ENCODE assay signal across 10 cellular contexts in the genomic region with DNA sequence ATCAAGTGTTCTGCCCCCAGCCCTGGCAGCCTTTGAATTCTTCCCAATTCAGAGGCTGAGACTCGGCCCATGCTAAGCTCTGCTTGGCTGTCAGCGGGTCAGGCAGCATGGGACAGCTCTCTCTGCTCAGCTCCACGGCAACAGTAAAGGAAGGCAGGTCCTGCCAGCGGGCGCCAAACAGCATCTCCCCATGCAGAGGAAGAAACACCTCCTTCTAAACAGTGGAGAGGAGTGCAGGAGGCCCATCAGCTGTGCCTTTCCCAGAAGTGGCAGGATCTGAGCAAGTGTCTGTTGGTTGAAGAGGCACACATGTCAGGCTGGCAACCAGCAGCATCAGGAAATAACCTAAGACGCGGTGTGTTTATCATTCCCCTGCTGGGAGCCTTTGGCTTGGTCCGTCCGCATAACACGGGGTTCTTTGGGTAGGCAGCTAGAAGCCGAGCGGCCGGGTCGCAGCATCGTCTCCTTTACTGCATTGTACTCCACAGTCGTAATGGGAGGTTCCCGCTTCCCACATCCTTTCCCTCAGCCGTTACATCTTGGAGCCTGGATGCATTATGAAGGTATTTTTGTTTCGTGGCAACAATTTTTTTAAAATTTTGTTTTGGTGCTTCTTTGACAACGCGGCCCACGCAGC. TPM values are rescaled to one million over a fixed set of nuclear protein-coding genes. Genes with fewer than 3 reads are reported as not detected.
A peak's percentile ranks its signal among the peaks of the same experiment; 100 is the strongest.
DNase-seq lines count a peak whose midpoint lies in the region; FAIRE-seq and TF ChIP-seq lines count a peak whose summit lies in the region.
"Had no signal": no experiment of that assay in that cellular context is flagged by ENCODE, and none has a peak within 500 bp of the region (broad histone marks: within the 10 kb centered on the region; RNA-seq: fewer than 3 reads in every experiment).

No MANE protein-coding gene starts in this region.

- H3K27me3 ChIP-seq in transverse colon, result no peaks in the 10 kb centered on the region
- no peaks in the 10 kb centered on the region for H3K27me3 ChIP-seq in mesendoderm (ENCODE audit: insufficient read depth, low read length, poor library complexity)

- H4K8ac ChIP-seq in mesendoderm (ENCODE audit: low read depth, low read length), result no peak overlapping the region

- H3K9me3 ChIP-seq in transverse colon, result no peaks in the 10 kb centered on the region

- H3K4me1 ChIP-seq in transverse colon (peaks cover 0 to 15% (median 0%) of the 10 kb centered on the region in 4 donors), mesendoderm (ENCODE audit: control insufficient read depth, low read depth, low read length) (no peaks in the 10 kb centered on the region)

- no peak overlapping the region for H3K56ac ChIP-seq in mesendoderm (ENCODE audit: low read length)

- FAIRE-seq in GM12891 (lab: Jason Lieb, UNC), result no peak

- in situ Hi-C loops in transverse colon (cut with MboI; ENCODE audit: low pct_ligation_motif_present in 1 of 4, low pct_unique_long_range_greater_than_20kb in 1 of 4, low sequenced_read_pairs in 3 of 4), result no loop called here

- peak; percentile 66 for DNase-seq in activated naive CD4-positive, alpha-beta T cell treated with anti-CD3 and anti-CD28 coated beads for 36 hours
- no peak for DNase-seq in activated naive CD4-positive, alpha-beta T cell (lab: John Stamatoyannopoulos, UW)
- DNase-seq in mesothelial cell of epicardium (ENCODE audit: low spot score in 2 of 2, unreplicated experiment in 2 of 2) (no peak), transverse colon (no peak), mesendoderm (no peak), GM12891 (ENCODE audit: insufficient read length, low spot score) (no peak), dedifferentiated amniotic fluid mesenchymal stem cell (ENCODE audit: extremely low spot score) (no peak)
- DNase-seq: SHP77 treated with DMSO at 0.1 percent for 48 hours had no signal

- no peaks in the 10 kb centered on the region for H3K9me3 Mint-ChIP-seq in activated naive CD4-positive, alpha-beta T cell treated with anti-CD3 and anti-CD28 coated beads for 36 hours
- H3K9me3 Mint-ChIP-seq in activated naive CD4-positive, alpha-beta T cell treated with anti-CD3 and anti-CD28 coated beads, Interleukin-2, amount 50 U/mL, for 24 hours, result no peaks in the 10 kb centered on the region
- H3K9me3 Mint-ChIP-seq in mesothelial cell of epicardium, result no peaks in the 10 kb centered on the region

- H3K27me3 Mint-ChIP-seq in activated naive CD4-positive, alpha-beta T cell treated with anti-CD3 and anti-CD28 coated beads for 36 hours (ENCODE audit: low read depth), result no peaks in the 10 kb centered on the region
- no peaks in the 10 kb centered on the region for H3K27me3 Mint-ChIP-seq in activated naive CD4-positive, alpha-beta T cell treated with anti-CD3 and anti-CD28 coated beads, Interleukin-2, amount 50 U/mL, for 24 hours
- no peaks in the 10 kb centered on the region for H3K27me3 Mint-ChIP-seq in mesothelial cell of epicardium (ENCODE audit: low read depth)

- peaks cover 52% of the 10 kb centered on the region for H3K4me1 Mint-ChIP-seq in activated naive CD4-positive, alpha-beta T cell treated with anti-CD3 and anti-CD28 coated beads for 36 hours (ENCODE audit: low read depth)
- peaks cover 60% of the 10 kb centered on the region for H3K4me1 Mint-ChIP-seq in activated naive CD4-positive, alpha-beta T cell treated with anti-CD3 and anti-CD28 coated beads, Interleukin-2, amount 50 U/mL, for 24 hours
- peaks cover 35% of the 10 kb centered on the region for H3K4me1 Mint-ChIP-seq in mesothelial cell of epicardium

- peak overlapping the region; percentile 99 for H3K27ac Mint-ChIP-seq in activated naive CD4-positive, alpha-beta T cell treated with anti-CD3 and anti-CD28 coated beads for 36 hours
- H3K27ac Mint-ChIP-seq in activated naive CD4-positive, alpha-beta T cell treated with anti-CD3 and anti-CD28 coated beads, Interleukin-2, amount 50 U/mL, for 24 hours, result peak overlapping the region; percentile 100
- peak overlapping the region; percentile 92 for H3K27ac Mint-ChIP-seq in mesothelial cell of epicardium

- H2BK15ac ChIP-seq in mesendoderm (replicated peaks; ENCODE audit: low read depth), result no peak overlapping the region

- H2BK5ac ChIP-seq in mesendoderm (ENCODE audit: low read length), result no peak overlapping the region

- H2BK120ac ChIP-seq in mesendoderm (ENCODE audit: low read depth, low read length), result no peak overlapping the region

- TF ChIP-seq EP300 in transverse colon (IDR thresholded peaks at IDR 0.05; ENCODE audit: low read depth), result no peak

- H3K18ac ChIP-seq in mesendoderm (ENCODE audit: low read length), result no peak overlapping the region

- no peak overlapping the region for H3K23ac ChIP-seq in mesendoderm (ENCODE audit: low read length)

- H3K27ac ChIP-seq in transverse colon (peak overlapping the region; percentile 72 to 80 (median 75)), mesendoderm (ENCODE audit: low read depth, low read length) (no peak overlapping the region)
- H3K27ac ChIP-seq: epithelial cell of prostate had no signal

- 90 to 97% methylated on average over 5 to 22 of the region's 22 CpGs for WGBS in transverse colon (ENCODE audit: low coverage in 1 of 2), 2 donors
- WGBS in mesendoderm (ENCODE audit: extremely low coverage, insufficient coverage, low lambda C conversion rate), result no CpG with 5 or more reads among the region's 22 CpGs

- no peak for TF ChIP-seq POLR2A in transverse colon (IDR thresholded peaks at IDR 0.05)
- TF ChIP-seq POLR2A in GM12891 (IDR thresholded peaks at IDR 0.05; ENCODE audit: low read depth, low read length), result no peak

- CTCF ChIA-PET in activated naive CD4-positive, alpha-beta T cell treated with anti-CD3 and anti-CD28 coated beads for 36 hours (lab: Charles Lee), result interaction anchor here (0.5 to 2.7 kb wide), 3 partner anchors 22 to 735 kb away, joined by 3 to 19 read pairs (median 6); no protein-coding TSS in a partner anchor

- intact Hi-C loops in activated naive CD4-positive, alpha-beta T cell treated with anti-CD3 and anti-CD28 coated beads for 36 hours (cut with micrococcal nuclease), result loop anchor here (1.0 to 2.0 kb wide), 3 partner anchors 9 to 242 kb away; no protein-coding TSS in a partner anchor
- intact Hi-C loops in transverse colon (cut with DNase I; ENCODE audit: low total_unique reads), result no loop called here

- no peak overlapping the region for H3K4ac ChIP-seq in mesendoderm (ENCODE audit: low read depth, low read length)

- H3K4me3 Mint-ChIP-seq in activated naive CD4-positive, alpha-beta T cell treated with anti-CD3 and anti-CD28 coated beads for 36 hours, result peak overlapping the region; percentile 71
- H3K4me3 Mint-ChIP-seq in activated naive CD4-positive, alpha-beta T cell treated with anti-CD3 and anti-CD28 coated beads, Interleukin-2, amount 50 U/mL, for 24 hours, result peak overlapping the region; percentile 88
- H3K4me3 Mint-ChIP-seq in mesothelial cell of epicardium, result no peak overlapping the region

- no peak overlapping the region for H4K5ac ChIP-seq in mesendoderm (ENCODE audit: low read length)

- TF ChIP-seq CTCF in mesothelial cell of epicardium (IDR thresholded peaks at IDR 0.05; ENCODE audit: unreplicated experiment) (no peak), transverse colon (IDR thresholded peaks at IDR 0.05) (no peak)

- H3K36me3 ChIP-seq in transverse colon, result peaks cover 0 to 21% (median 10%) of the 10 kb centered on the region in 4 donors
- H3K36me3 ChIP-seq in mesendoderm (ENCODE audit: control insufficient read depth, insufficient read depth, low read length), result peaks cover 3% of the 10 kb centered on the region

- no peaks in the 10 kb centered on the region for H3K79me2 ChIP-seq in mesendoderm (ENCODE audit: control insufficient read depth, insufficient read depth, low read length)

- H3K4me3 ChIP-seq in transverse colon, result no peak overlapping the region
- no peak overlapping the region for H3K4me3 ChIP-seq in mesendoderm (ENCODE audit: low read length)

- no peak overlapping the region for H3K9ac ChIP-seq in mesendoderm (ENCODE audit: low read length)

- H3K79me1 ChIP-seq in mesendoderm (ENCODE audit: low read length), result no peaks in the 10 kb centered on the region

- peaks cover 22% of the 10 kb centered on the region for H3K36me3 Mint-ChIP-seq in activated naive CD4-positive, alpha-beta T cell treated with anti-CD3 and anti-CD28 coated beads for 36 hours (ENCODE audit: low read depth)
- H3K36me3 Mint-ChIP-seq in activated naive CD4-positive, alpha-beta T cell treated with anti-CD3 and anti-CD28 coated beads, Interleukin-2, amount 50 U/mL, for 24 hours, result peaks cover 12% of the 10 kb centered on the region
- peaks cover 43% of the 10 kb centered on the region for H3K36me3 Mint-ChIP-seq in mesothelial cell of epicardium

- H2AK5ac ChIP-seq in mesendoderm (ENCODE audit: low read length), result no peak overlapping the region

- no peak overlapping the region for H3K4me2 ChIP-seq in mesendoderm (ENCODE audit: low read length)

TF ChIP-seq in GM12891, 5 proteins besides CTCF, POLR2A, EP300 and RAD21:
- TF ChIP-seq TAF1 (IDR thresholded peaks at IDR 0.05; ENCODE audit: low read depth, low read length) (no peak), SPI1 (IDR thresholded peaks at IDR 0.05; ENCODE audit: low read depth, low read length) (no peak), PAX5 (IDR thresholded peaks at IDR 0.05; ENCODE audit: insufficient read depth, low read length, severe bottlenecking) (no peak), POLR2AphosphoS5 (IDR thresholded peaks at IDR 0.05; ENCODE audit: low read depth, low read length) (no peak), POU2F2 (IDR thresholded peaks at IDR 0.05; ENCODE audit: low read depth, low read length) (no peak)
TF ChIP-seq in GM12891: peak in this region for 0.

RNA-seq across cellular contexts. Expression of a gene that starts 42.7 kb away (rescaled TPM):
- total RNA-seq in activated naive CD4-positive, alpha-beta T cell treated with anti-CD3 and anti-CD28 coated beads for 36 hours, result 10 to 100 TPM; 22.4 to 23.3 TPM
- total RNA-seq in mesothelial cell of epicardium (44.7 to 47.1 TPM (median 44.8 TPM) in 3 replicates), transverse colon (10 to 100 TPM; 11.9 to 66.5 (median 25.9) TPM)
- 29.4 TPM for polyA plus RNA-seq in mesendoderm (2013, experiment 1 of 2)
- 28.7 TPM for polyA plus RNA-seq in mesendoderm (2013, experiment 2 of 2)
- polyA plus RNA-seq in GM12891 (2012; ENCODE audit: low read depth, missing spikeins), result 0.08 TPM
